15 cellular contexts compared by ENCODE assay signal in the genomic region with DNA sequence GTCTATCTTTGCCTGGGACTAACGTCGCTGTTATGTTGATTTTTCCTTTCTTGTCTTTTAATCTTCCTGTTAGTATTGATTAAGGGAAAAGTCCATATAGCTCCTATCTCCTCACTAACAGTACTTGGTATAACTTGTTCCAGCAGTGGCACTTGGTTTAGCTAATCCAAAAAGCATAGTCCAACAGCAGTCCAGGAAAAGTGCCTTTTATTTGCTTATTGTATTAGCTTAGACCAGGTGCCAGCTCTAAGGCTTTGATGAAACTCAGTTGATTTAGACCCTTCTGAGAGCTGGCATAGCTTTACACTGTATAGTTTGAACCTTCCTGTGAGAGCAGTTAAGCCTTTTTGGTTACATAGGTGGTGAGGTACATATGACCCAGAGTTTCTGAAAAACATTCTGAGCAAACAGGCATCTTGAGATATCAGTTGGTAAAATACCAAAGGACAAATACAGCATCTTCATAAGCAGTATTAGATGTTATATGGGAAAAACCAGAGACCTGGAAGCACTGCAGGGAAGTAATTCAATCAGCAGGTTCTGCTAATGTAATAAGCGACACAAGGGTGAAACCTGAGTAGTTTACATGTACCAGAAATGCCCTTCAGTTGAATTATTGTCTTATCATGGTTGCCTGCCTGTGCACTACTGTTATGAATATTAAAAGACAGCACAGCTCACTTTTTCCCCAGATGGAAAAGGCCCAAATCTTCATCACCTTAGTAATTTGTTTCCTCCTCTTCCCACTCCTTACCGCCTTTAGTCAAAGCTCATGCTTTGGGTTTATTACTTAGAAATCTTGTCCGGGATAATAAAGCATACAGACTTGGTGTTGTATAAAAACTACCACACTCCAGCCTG. TPM values are rescaled to one million over a fixed set of nuclear protein-coding genes. Genes with fewer than 3 reads are reported as not detected.
DNase-seq lines count a peak whose midpoint lies in the region; ATAC-seq, FAIRE-seq and TF ChIP-seq lines count a peak whose summit lies in the region.
"Had no signal": no experiment of that assay in that cellular context is flagged by ENCODE, and none has a peak within 500 bp of the region (broad histone marks: within the 10 kb centered on the region; RNA-seq: fewer than 3 reads in every experiment).

No MANE protein-coding gene starts in this region.

- H3K36me3 ChIP-seq in OCI-LY3 (replicated peaks; ENCODE audit: low read depth, low read length) = no peaks in the 10 kb centered on the region
- no peaks in the 10 kb centered on the region for H3K36me3 ChIP-seq in right lobe of liver
- H3K36me3 ChIP-seq: heart left ventricle had no signal

- no peak for FAIRE-seq in GM19239 (lab: Jason Lieb, UNC)
- FAIRE-seq: GM12892 had no signal

- POLR2A ChIA-PET in HEK293T (lab: Yijun Ruan, JAX) = interaction anchor here (1.4 kb wide), 1 partner anchor 13 kb away, joined by 3 read pairs; a partner anchor contains a TSS

- CTCF ChIA-PET in HEK293T (lab: Yijun Ruan, JAX) = interaction anchor here (0.8 to 1.2 kb wide), 2 partner anchors 9 to 11 kb away, joined by 3 to 4 read pairs; no protein-coding TSS in a partner anchor

- H3K27ac ChIP-seq in OCI-LY3 (ENCODE audit: low read length) = no peak overlapping the region
- no peak overlapping the region for H3K27ac ChIP-seq in right lobe of liver
- H3K27ac ChIP-seq: heart left ventricle, skin epidermis had no signal

- no peaks in the 10 kb centered on the region for H3K9me3 ChIP-seq in OCI-LY3 (ENCODE audit: insufficient read depth, low read length)
- no peaks in the 10 kb centered on the region for H3K9me3 ChIP-seq in right lobe of liver
- H3K9me3 ChIP-seq: heart left ventricle had no signal

- no peak overlapping the region for H3K9ac ChIP-seq in OCI-LY3 (ENCODE audit: low read length)

- H3K79me2 ChIP-seq in OCI-LY3 (ENCODE audit: low read length) = no peaks in the 10 kb centered on the region

- no peaks in the 10 kb centered on the region for H4K20me1 ChIP-seq in OCI-LY3 (ENCODE audit: insufficient read depth, low read length)

- H3K4me2 ChIP-seq in OCI-LY3 (ENCODE audit: low read length) = peak overlapping the region; percentile 60

- H2AFZ ChIP-seq in OCI-LY3 (ENCODE audit: low read depth, low read length) = 0 out of 2 replicates have a peak overlapping the region, but pooled peaks have one; percentile 70

- DNase-seq in NCI-H2196 (lab: John Stamatoyannopoulos, UW; ENCODE audit: unreplicated experiment) = peak; percentile 27
- DNase-seq in NCI-H2196 treated with DMSO at 0.1 percent for 48 hours (lab: John Stamatoyannopoulos, UW; ENCODE audit: unreplicated experiment) = no peak
- DNase-seq in HEK293T (ENCODE audit: extremely low spot score) = no peak
- DNase-seq in right lobe of liver = no peak
- no peak for DNase-seq in GM19239 (ENCODE audit: insufficient read length, low spot score)
- no peak for DNase-seq in NOMO-1 (lab: John Stamatoyannopoulos, UW; ENCODE audit: unreplicated experiment in 2 of 2)
- DNase-seq: central memory CD4-positive, alpha-beta T cell; H9; heart left ventricle; NCI-H1436; RPMI8226 had no signal

- 56% methylated on average over 5 of the region's 5 CpGs for WGBS in right lobe of liver (ENCODE audit: insufficient coverage, low coverage, low lambda C conversion rate, missing lambda C conversion rate)

- no peak for TF ChIP-seq CTCF in OCI-LY3 (IDR thresholded peaks at IDR 0.05; ENCODE audit: low read depth, low read length)
- TF ChIP-seq CTCF in right lobe of liver (IDR thresholded peaks at IDR 0.05) = no peak

- H3K4me1 ChIP-seq in OCI-LY3 (ENCODE audit: low read length) = peaks cover 7% of the 10 kb centered on the region
- peaks cover 0 to 19% (median 7%) of the 10 kb centered on the region in 4 donors for H3K4me1 ChIP-seq in right lobe of liver

- H3K27me3 ChIP-seq in OCI-LY3 (ENCODE audit: low read depth, low read length) = peaks cover 40% of the 10 kb centered on the region
- H3K27me3 ChIP-seq in right lobe of liver = no peaks in the 10 kb centered on the region
- H3K27me3 ChIP-seq: heart left ventricle had no signal

- ATAC-seq in right lobe of liver (peak; percentile 55 to 81 (median 74)), GM19328 (IDR thresholded peaks at IDR 0.05; ENCODE audit: unreplicated experiment) (no peak)

- intact Hi-C loops in right lobe of liver (cut with DNase I) = no loop called here

- TF ChIP-seq POLR2A in right lobe of liver (IDR thresholded peaks at IDR 0.05) = no peak

- H3K4me3 ChIP-seq in OCI-LY3 (ENCODE audit: low read length) = peak overlapping the region; percentile 51
- H3K4me3 ChIP-seq in right lobe of liver = no peak overlapping the region
- H3K4me3 ChIP-seq: heart left ventricle, skin epidermis had no signal

TF ChIP-seq in HEK293T, 16 proteins besides CTCF, POLR2A, EP300 and RAD21:
- TF ChIP-seq ARNT (IDR thresholded peaks at IDR 0.05) = no peak
- TF ChIP-seq, protein P1, sequence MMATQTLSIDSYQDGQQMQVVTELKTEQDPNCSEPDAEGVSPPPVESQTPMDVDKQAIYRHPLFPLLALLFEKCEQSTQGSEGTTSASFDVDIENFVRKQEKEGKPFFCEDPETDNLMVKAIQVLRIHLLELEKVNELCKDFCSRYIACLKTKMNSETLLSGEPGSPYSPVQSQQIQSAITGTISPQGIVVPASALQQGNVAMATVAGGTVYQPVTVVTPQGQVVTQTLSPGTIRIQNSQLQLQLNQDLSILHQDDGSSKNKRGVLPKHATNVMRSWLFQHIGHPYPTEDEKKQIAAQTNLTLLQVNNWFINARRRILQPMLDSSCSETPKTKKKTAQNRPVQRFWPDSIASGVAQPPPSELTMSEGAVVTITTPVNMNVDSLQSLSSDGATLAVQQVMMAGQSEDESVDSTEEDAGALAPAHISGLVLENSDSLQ (IDR thresholded peaks at IDR 0.05) = peak; percentile 64

RNA-seq across cellular contexts. Expression of a gene that starts 13.0 kb away (rescaled TPM):
- total RNA-seq in right lobe of liver = 1 to 10 TPM; 1.1 to 3.2 (median 1.9) TPM
